Comparison of ENCODE assay signal across 9 cellular contexts in the genomic region with DNA sequence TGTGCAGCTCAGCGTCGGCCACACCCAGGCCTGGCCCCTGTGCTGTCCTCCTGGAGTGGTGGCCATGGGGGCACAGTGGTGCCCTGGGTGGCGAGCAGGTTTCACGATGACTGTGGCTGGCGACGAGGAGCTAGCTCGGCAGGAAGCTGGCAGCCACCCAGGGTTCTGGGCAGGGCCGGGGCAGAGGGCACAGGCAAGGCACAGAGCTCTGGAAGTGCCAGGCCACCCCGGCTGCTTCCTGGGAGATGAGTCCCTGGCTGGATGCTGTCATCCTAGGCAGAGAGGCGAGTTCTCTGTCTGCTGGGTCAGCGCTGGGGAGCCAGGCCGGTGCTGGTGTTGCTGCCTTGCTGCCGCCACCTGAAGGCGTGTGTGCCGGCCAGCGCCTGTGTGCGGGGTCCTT. TPM values are rescaled to one million over a fixed set of nuclear protein-coding genes. Genes with fewer than 3 reads are reported as not detected.
A peak's percentile ranks its signal among the peaks of the same experiment; 100 is the strongest.
DNase-seq lines count a peak whose midpoint lies in the region; ATAC-seq and TF ChIP-seq lines count a peak whose summit lies in the region.
"Had no signal": no experiment of that assay in that cellular context is flagged by ENCODE, and none has a peak within 500 bp of the region (broad histone marks: within the 10 kb centered on the region; RNA-seq: fewer than 3 reads in every experiment).

No MANE protein-coding gene starts in this region.

- ATAC-seq in HG02798 (IDR thresholded peaks at IDR 0.05; ENCODE audit: poor library complexity, unreplicated experiment): no peak
- ATAC-seq in HG03571 (IDR thresholded peaks at IDR 0.05; ENCODE audit: unreplicated experiment): no peak
- no peak for ATAC-seq in GM21515 (IDR thresholded peaks at IDR 0.05; ENCODE audit: unreplicated experiment)

- no peaks in the 10 kb centered on the region for H3K27me3 ChIP-seq in dorsolateral prefrontal cortex

- no peak for TF ChIP-seq CTCF in dorsolateral prefrontal cortex (IDR thresholded peaks at IDR 0.05 in 54 of 56, conservative IDR thresholded peaks at IDR 0.05 in 2 of 56; ENCODE audit: low read depth in 1 of 56, partially characterized antibody in 56 of 56)

- peak overlapping the region in 41 of 59 donors; percentile 7 to 88 (median 65) for H3K27ac ChIP-seq in dorsolateral prefrontal cortex

- H3K4me3 ChIP-seq in dorsolateral prefrontal cortex: no peak overlapping the region

- intact Hi-C loops in dorsolateral prefrontal cortex (cut with DNase I): loop anchor here (5.0 kb wide), 2 partner anchors 41 to 59 kb away; no protein-coding TSS in a partner anchor

- DNase-seq in A172 (ENCODE audit: low spot score) (peak; percentile 80), LHCN-M2 (ENCODE audit: low read depth) (peak; percentile 37), dorsolateral prefrontal cortex (peak in 2 of 10 donors; percentile 35 to 68), myocyte (ENCODE audit: low read depth) (peak; percentile 55), NCI-H2227 (lab: John Stamatoyannopoulos, UW; ENCODE audit: unreplicated experiment) (no peak)
- DNase-seq: activated T-cell treated with anti-CD3 and anti-CD28 coated beads, Interleukin-2, amount 50 U/mL, for 48 hours had no signal

RNA-seq across cellular contexts. Expression of gene RXRA, which starts 51.7 kb away (rescaled TPM):
- total RNA-seq in A172 (2014; rRNA removed; shearing (Covaris generic)): 12.8 and 17.2 TPM in 2 replicates
- total RNA-seq in LHCN-M2 (2014; rRNA removed) (19.1 and 20.4 TPM in 2 replicates), dorsolateral prefrontal cortex (100 to 1,000 TPM in 4 of 120 experiments, 10 to 100 TPM in 116; 32.1 to 133 (median 55.1) TPM), myocyte (20.5 and 25.4 TPM in 2 replicates)
- 20.9 TPM for polyA plus RNA-seq in LHCN-M2 (2012)
- polyA plus RNA-seq in myocyte (2012): 20.8 TPM
